19 cellular contexts compared by ENCODE assay signal in the genomic region with DNA sequence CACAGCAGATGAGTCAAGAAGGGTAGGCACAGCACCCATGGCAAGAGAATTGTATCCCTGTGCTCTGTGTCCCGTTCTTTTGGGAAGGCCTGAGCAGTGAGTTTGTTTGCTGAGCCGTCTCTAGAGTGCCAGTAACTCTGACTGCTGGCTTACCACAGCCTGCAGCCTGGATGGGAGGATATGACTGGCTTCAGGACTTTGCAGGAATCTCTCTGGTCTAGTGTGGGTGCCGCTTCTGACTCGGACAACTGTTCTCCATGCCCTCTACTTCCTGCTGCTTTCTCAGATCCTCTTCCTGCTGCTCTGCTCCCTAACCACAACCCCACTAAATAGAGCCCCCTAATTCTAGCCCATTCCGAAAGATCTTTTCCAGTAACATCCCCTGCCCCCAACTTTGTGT.
"Had no signal": no experiment of that assay in that cellular context is flagged by ENCODE, and none has a peak within 500 bp of the region (broad histone marks: within the 10 kb centered on the region; RNA-seq: fewer than 3 reads in every experiment).

No MANE protein-coding gene starts in this region.

- H3K36me3 Mint-ChIP-seq: mesothelial cell of epicardium; stimulated activated memory B cell treated with anti-CD40 and anti-IgM and Interleukin-4, amounts not matched to agents 10 μg/mL and 1 μg/mL and 100 μg/mL, for 72 hours had no signal

- H3K27me3 Mint-ChIP-seq: activated naive CD8-positive, alpha-beta T cell treated with anti-CD3 and anti-CD28 coated beads, Interleukin-2, amount 50 U/mL, for 24 hours had no signal

- H3K27ac Mint-ChIP-seq: activated B cell treated with CpG ODN at 0.5 μM for 24 hours; activated CD8-positive, alpha-beta T cell treated with anti-CD3 and anti-CD28 coated beads, Interleukin-2, amount 10 ng/mL, durations not matched to agents 7 days and 5 days; activated naive CD8-positive, alpha-beta T cell treated with anti-CD3 and anti-CD28 coated beads, Interleukin-2, amount 50 U/mL, for 24 hours; activated T-helper 1 cell treated with anti-CD3 and anti-CD28 coated beads, Interleukin-12 subunit alpha, Interleukin-12 subunit beta, Interleukin-2, Interleukin-4 antibody, amounts not matched to agents 30 ng/mL and 10 ng/mL and 1 ng/mL, durations not matched to agents 14 hours and 24 hours and 36 hours; mesothelial cell of epicardium; stimulated activated memory B cell treated with anti-CD40 and anti-IgM and Interleukin-4, amounts not matched to agents 10 μg/mL and 1 μg/mL and 100 μg/mL, for 72 hours had no signal

- H3K36me3 ChIP-seq: ovary had no signal

- H3K9me3 Mint-ChIP-seq: activated B cell treated with CpG ODN at 0.5 μM for 24 hours; activated naive CD8-positive, alpha-beta T cell treated with anti-CD3 and anti-CD28 coated beads, Interleukin-2, amount 50 U/mL, for 24 hours; activated T-helper 1 cell treated with anti-CD3 and anti-CD28 coated beads, Interleukin-12 subunit alpha, Interleukin-12 subunit beta, Interleukin-2, Interleukin-4 antibody, amounts not matched to agents 30 ng/mL and 10 ng/mL and 1 ng/mL, durations not matched to agents 14 hours and 24 hours and 36 hours; immature natural killer cell; mesothelial cell of epicardium; neural crest cell; stimulated activated memory B cell treated with anti-CD40 and anti-IgM and Interleukin-4, amounts not matched to agents 10 μg/mL and 1 μg/mL and 100 μg/mL, for 72 hours had no signal

- ATAC-seq: activated CD8-positive, alpha-beta T cell treated with anti-CD3 and anti-CD28 coated beads, Interleukin-2, amount 10 ng/mL, durations not matched to agents 7 days and 5 days; activated naive CD8-positive, alpha-beta T cell treated with anti-CD3 and anti-CD28 coated beads, Interleukin-2, amount 50 U/mL, for 24 hours; esophagus mucosa; lower lobe of right lung; sciatic nerve; stimulated activated memory B cell treated with anti-CD40 and anti-IgM and Interleukin-4, amounts not matched to agents 10 μg/mL and 1 μg/mL and 100 μg/mL, for 72 hours had no signal

- H3K4me1 ChIP-seq: ascending aorta had no signal

- H3K27me3 ChIP-seq: ascending aorta, ovary had no signal

- H3K27ac ChIP-seq: ascending aorta, lower lobe of right lung, ovary had no signal

- H3K4me3 Mint-ChIP-seq: activated B cell treated with CpG ODN at 0.5 μM for 24 hours; activated CD8-positive, alpha-beta T cell treated with anti-CD3 and anti-CD28 coated beads, Interleukin-2, amount 10 ng/mL, durations not matched to agents 7 days and 5 days; activated naive CD8-positive, alpha-beta T cell treated with anti-CD3 and anti-CD28 coated beads, Interleukin-2, amount 50 U/mL, for 24 hours; activated T-helper 1 cell treated with anti-CD3 and anti-CD28 coated beads, Interleukin-12 subunit alpha, Interleukin-12 subunit beta, Interleukin-2, Interleukin-4 antibody, amounts not matched to agents 30 ng/mL and 10 ng/mL and 1 ng/mL, durations not matched to agents 14 hours and 24 hours and 36 hours; immature natural killer cell; mesothelial cell of epicardium; neural crest cell; stimulated activated memory B cell treated with anti-CD40 and anti-IgM and Interleukin-4, amounts not matched to agents 10 μg/mL and 1 μg/mL and 100 μg/mL, for 72 hours had no signal

- DNase-seq: activated B cell treated with CpG ODN at 0.5 μM for 24 hours; activated CD4-positive, alpha-beta T cell treated with anti-CD3 and anti-CD28 coated beads for 48 hours; activated CD8-positive, alpha-beta memory T cell treated with anti-CD3 and anti-CD28 coated beads, Interleukin-2, amount 50 U/mL, for 48 hours; activated CD8-positive, alpha-beta T cell treated with anti-CD3 and anti-CD28 coated beads, Interleukin-2, amount 10 ng/mL, durations not matched to agents 7 days and 5 days; activated naive CD4-positive, alpha-beta T cell; activated naive CD8-positive, alpha-beta T cell treated with anti-CD3 and anti-CD28 coated beads, Interleukin-2, amount 50 U/mL, for 24 hours; foreskin fibroblast; immature natural killer cell; lower lobe of right lung; ovary; stimulated activated CD4-positive, alpha-beta T cell treated with anti-CD3 and anti-CD28 coated beads, Interleukin-12 subunit alpha, Interleukin-12 subunit beta, amount 100 ng/mL, for 4 hours; stimulated activated CD4-positive, alpha-beta T cell treated with anti-CD3 and anti-CD28 coated beads, Interleukin-2, amount 100 ng/mL, for 24 hours had no signal

- H3K9me3 ChIP-seq: ascending aorta, lower lobe of right lung, ovary had no signal

- H3K4me3 ChIP-seq: ascending aorta, lower lobe of right lung, ovary had no signal
